10 cellular contexts compared by ENCODE assay signal in genomic region chr11:88420165-88420781, GRCh38.
DNase-seq lines count a peak whose midpoint lies in the region; ATAC-seq and TF ChIP-seq lines count a peak whose summit lies in the region.
"Had no signal": no experiment of that assay in that cellular context is flagged by ENCODE, and none has a peak within 500 bp of the region (broad histone marks: within the 10 kb centered on the region; RNA-seq: fewer than 3 reads in every experiment).

No MANE protein-coding gene starts in this region.

- H3K27me3 ChIP-seq in gastrocnemius medialis, result no peaks in the 10 kb centered on the region

- no peak for TF ChIP-seq CTCF in RWPE1 (conservative IDR thresholded peaks at IDR 0.05; ENCODE audit: low read depth)
- TF ChIP-seq CTCF in fibroblast of the aortic adventitia (IDR thresholded peaks at IDR 0.05; ENCODE audit: insufficient read depth, low read length), result no peak
- TF ChIP-seq CTCF in gastrocnemius medialis (IDR thresholded peaks at IDR 0.05 in 4 of 5, conservative IDR thresholded peaks at IDR 0.05 in 1 of 5), result no peak

- peak overlapping the region; percentile 76 for H3K27ac ChIP-seq in RWPE1
- H3K27ac ChIP-seq in gastrocnemius medialis, result peak overlapping the region; percentile 50 to 69 (median 54)

- H3K4me1 ChIP-seq in gastrocnemius medialis, result peaks cover 0 to 14% of the 10 kb centered on the region in 2 donors

- H3K4me3 ChIP-seq in fibroblast of the aortic adventitia (ENCODE audit: low read depth, low read length) (no peak overlapping the region), gastrocnemius medialis (no peak overlapping the region)

- CTCF ChIA-PET in RWPE1 (lab: Yijun Ruan, JAX), result no interaction called here

- no peaks in the 10 kb centered on the region for H3K9me3 ChIP-seq in gastrocnemius medialis

- H3K36me3 ChIP-seq in gastrocnemius medialis, result no peaks in the 10 kb centered on the region

- DNase-seq in EL (peak; percentile 83), RWPE1 (ENCODE audit: low spot score) (peak; percentile 72), fibroblast of the aortic adventitia (ENCODE audit: low read depth) (peak; percentile 90), gastrocnemius medialis (peak; percentile 10 to 22), SW480 (ENCODE audit: low spot score) (no peak), AG08396 (ENCODE audit: low spot score) (no peak)
- DNase-seq: amniotic stem cell, NCI-H1930 had no signal

- POLR2A ChIA-PET in RWPE1 (lab: Yijun Ruan, JAX; ENCODE audit: low non-redundant PET), result no interaction called here

- ATAC-seq in gastrocnemius medialis (peak; percentile 62 to 82), HG02973 (IDR thresholded peaks at IDR 0.05; ENCODE audit: unreplicated experiment) (no peak), HG02840 (IDR thresholded peaks at IDR 0.05; ENCODE audit: low FRiP score, unreplicated experiment) (no peak)

- intact Hi-C loops in gastrocnemius medialis (cut with DNase I; ENCODE audit: low total_unique reads), result no loop called here

- in situ Hi-C loops in gastrocnemius medialis (cut with MboI; ENCODE audit: low sequenced_read_pairs in 4 of 4), result no loop called here

- TF ChIP-seq POLR2A in gastrocnemius medialis (IDR thresholded peaks at IDR 0.05), result no peak

Comparison
In these comparisons a context has a peak if more than half of its experiments do, and no peak if none do; other contexts are left out.
1. DNase-seq: peak in EL (single experiment), RWPE1 (single experiment), fibroblast of the aortic adventitia (single experiment) and gastrocnemius medialis (2 of 2); none in SW480 (single experiment) and AG08396 (single experiment).
2. ATAC-seq: peak in gastrocnemius medialis (2 of 2); none in HG02973 (single experiment) and HG02840 (single experiment).